In genomic region chr9:90894956-90895687, GRCh38 we compare ENCODE assay signal across 10 cellular contexts.
DNase-seq lines count a peak whose midpoint lies in the region; ATAC-seq and TF ChIP-seq lines count a peak whose summit lies in the region.
"Had no signal": no experiment of that assay in that cellular context is flagged by ENCODE, and none has a peak within 500 bp of the region (broad histone marks: within the 10 kb centered on the region; RNA-seq: fewer than 3 reads in every experiment).

No MANE protein-coding gene starts in this region.

- CTCF ChIA-PET in IMR-90 (lab: Yijun Ruan, JAX): no interaction called here

- no peak overlapping the region for H2AK9ac ChIP-seq in IMR-90 (replicated peaks; ENCODE audit: low read depth, low read length, poor library complexity)

- POLR2A ChIA-PET in IMR-90 (lab: Charles Lee; ENCODE audit: unreplicated experiment): interaction anchor here (0.5 kb wide), 1 partner anchor 843 kb away, joined by 5 read pairs; no protein-coding TSS in a partner anchor

- TF ChIP-seq POLR2A in IMR-90 (IDR thresholded peaks at IDR 0.05; ENCODE audit: low read depth, low read length) (no peak), gastroesophageal sphincter (IDR thresholded peaks at IDR 0.05) (no peak)

- H2AFZ ChIP-seq in IMR-90 (replicated peaks; ENCODE audit: low read length, poor library complexity): no peak overlapping the region

- H3K4ac ChIP-seq in IMR-90 (ENCODE audit: low read depth, low read length): no peak overlapping the region

- H3K4me1 Mint-ChIP-seq in nephron progenitor cell: peaks cover 37% of the 10 kb centered on the region

- no peak overlapping the region for H2BK5ac ChIP-seq in IMR-90 (ENCODE audit: low read depth, low read length, poor library complexity, severe bottlenecking)

- H2BK20ac ChIP-seq in IMR-90 (ENCODE audit: low read depth, low read length): no peak overlapping the region

- H3K9me3 Mint-ChIP-seq in nephron progenitor cell: no peaks in the 10 kb centered on the region
- H3K9me3 Mint-ChIP-seq: activated naive CD4-positive, alpha-beta T cell treated with anti-CD3 and anti-CD28 coated beads, Interleukin-2, amount 50 U/mL, for 72 hours had no signal

- no peak overlapping the region for H2BK120ac ChIP-seq in IMR-90 (ENCODE audit: low read depth, low read length)

- H3K27me3 Mint-ChIP-seq in nephron progenitor cell (ENCODE audit: low read depth, poor library complexity): peaks cover 3% of the 10 kb centered on the region

- intact Hi-C loops in IMR-90 (cut with micrococcal nuclease): no loop called here

- no peak overlapping the region for H4K8ac ChIP-seq in IMR-90 (ENCODE audit: low read depth in 2 of 2, low read length in 2 of 2)

- 82% methylated on average over 11 of the region's 16 CpGs; no CpG with 5 or more reads in 1 of the 2 experiments for WGBS in IMR-90 (ENCODE audit: extremely low coverage in 2 of 2, insufficient read length in 1 of 2), 2 experiments
- 84 to 86% methylated on average over 6 of the region's 16 CpGs for WGBS in gastroesophageal sphincter (ENCODE audit: low coverage in 1 of 2), 2 donors

- peak overlapping the region; percentile 13 for H3K27ac Mint-ChIP-seq in nephron progenitor cell
- H3K27ac Mint-ChIP-seq: activated naive CD4-positive, alpha-beta T cell treated with anti-CD3 and anti-CD28 coated beads, Interleukin-2, amount 50 U/mL, for 72 hours had no signal

- TF ChIP-seq RAD21 in IMR-90 (IDR thresholded peaks at IDR 0.05; ENCODE audit: low read length): peak; percentile 36

- DNase-seq in IMR-90 (no peak), brain microvascular endothelial cell (no peak), nephron progenitor cell (peak; percentile 45), middle frontal gyrus (ENCODE audit: extremely low spot score, low spot score) (no peak), medulla oblongata (ENCODE audit: extremely low spot score) (no peak), HuH-7.5 (ENCODE audit: low spot score) (no peak)

- H3K79me1 ChIP-seq in IMR-90 (ENCODE audit: low read depth in 1 of 2, low read length in 2 of 2): no peaks in the 10 kb centered on the region

- H3K36me3 Mint-ChIP-seq in nephron progenitor cell (ENCODE audit: low read depth): no peaks in the 10 kb centered on the region
- H3K36me3 Mint-ChIP-seq: activated naive CD4-positive, alpha-beta T cell treated with anti-CD3 and anti-CD28 coated beads, Interleukin-2, amount 50 U/mL, for 72 hours had no signal

- no peak overlapping the region for H2AK5ac ChIP-seq in IMR-90 (ENCODE audit: low read depth, low read length)

- no peak overlapping the region for H3K23ac ChIP-seq in IMR-90 (ENCODE audit: low read depth, low read length)

- H4K5ac ChIP-seq in IMR-90 (ENCODE audit: low read depth, low read length): no peak overlapping the region

- no peak overlapping the region for H4K91ac ChIP-seq in IMR-90 (ENCODE audit: insufficient read depth, low read depth, low read length)

- in situ Hi-C loops in IMR-90 (cut with MboI; ENCODE audit: low sequenced_read_pairs): no loop called here
- in situ Hi-C loops in brain microvascular endothelial cell (cut with HindIII; ENCODE audit: low pct_ligation_motif_present, low sequenced_read_pairs): no loop called here

- H3K79me2 ChIP-seq in DOHH2 (ENCODE audit: control insufficient read depth, low read length): no peaks in the 10 kb centered on the region

- H3K4me3 Mint-ChIP-seq in nephron progenitor cell: no peak overlapping the region

- H3K27ac ChIP-seq in DOHH2 (ENCODE audit: low read depth, low read length): no peak overlapping the region
- H3K27ac ChIP-seq in IMR-90 (ENCODE audit: insufficient read depth, low read length): no peak overlapping the region
- no peak overlapping the region for H3K27ac ChIP-seq in brain microvascular endothelial cell
- H3K27ac ChIP-seq in gastroesophageal sphincter: no peak overlapping the region
- H3K27ac ChIP-seq: suprapubic skin had no signal

- 0 out of 2 replicates have a peak, but pooled peaks cover 3% of the 10 kb centered on the region for H4K20me1 ChIP-seq in DOHH2 (ENCODE audit: control insufficient read depth, insufficient read depth, low read depth, low read length)
- no peaks in the 10 kb centered on the region for H4K20me1 ChIP-seq in IMR-90 (ENCODE audit: insufficient read depth, low read length)

- no TSS peak for BruUV-seq in IMR-90 (replicated peaks; lab: Mats Ljungman, UMichigan)

- H3K14ac ChIP-seq in IMR-90 (replicated peaks; ENCODE audit: low read depth, low read length): no peak overlapping the region

- no peak overlapping the region for H3K9ac ChIP-seq in IMR-90 (ENCODE audit: low read depth, low read length)

- no peak overlapping the region for H2BK15ac ChIP-seq in IMR-90 (ENCODE audit: low read depth, low read length)

- H3K27me3 ChIP-seq in DOHH2 (ENCODE audit: control insufficient read depth, low read length) (no peaks in the 10 kb centered on the region), IMR-90 (ENCODE audit: control insufficient read depth, insufficient read depth, low read length) (peaks cover 28% of the 10 kb centered on the region), brain microvascular endothelial cell (replicated peaks) (no peaks in the 10 kb centered on the region), gastroesophageal sphincter (no peaks in the 10 kb centered on the region)
- H3K27me3 ChIP-seq: suprapubic skin had no signal

- peak; percentile 83 for TF ChIP-seq CTCF in DOHH2 (IDR thresholded peaks at IDR 0.05; ENCODE audit: low read depth, low read length, poor library complexity, severe bottlenecking)
- TF ChIP-seq CTCF in IMR-90 (conservative IDR thresholded peaks at IDR 0.05; ENCODE audit: low read depth, low read length): peak; percentile 42
- TF ChIP-seq CTCF in brain microvascular endothelial cell (IDR thresholded peaks at IDR 0.05; ENCODE audit: low read depth, low read length, missing control alignments): peak; percentile 74
- peak; percentile 59 for TF ChIP-seq CTCF in nephron progenitor cell (IDR thresholded peaks at IDR 0.05)
- TF ChIP-seq CTCF in gastroesophageal sphincter (IDR thresholded peaks at IDR 0.05): peak in 1 of 4 experiments; percentile 26

- H3K56ac ChIP-seq in IMR-90 (ENCODE audit: extremely low read depth, insufficient read depth, low read length): no peak overlapping the region

- H3K9me3 ChIP-seq in DOHH2 (ENCODE audit: control insufficient read depth, insufficient read depth, low read length): no peaks in the 10 kb centered on the region
- no peaks in the 10 kb centered on the region for H3K9me3 ChIP-seq in IMR-90 (ENCODE audit: control insufficient read depth, insufficient read depth, low read length)
- no peaks in the 10 kb centered on the region for H3K9me3 ChIP-seq in gastroesophageal sphincter
- H3K9me3 ChIP-seq: suprapubic skin had no signal

- TF ChIP-seq EP300 in gastroesophageal sphincter (IDR thresholded peaks at IDR 0.05): no peak

- H3K4me3 ChIP-seq in DOHH2 (ENCODE audit: low read length): no peak overlapping the region
- H3K4me3 ChIP-seq in IMR-90 (ENCODE audit: insufficient read depth, low read depth, low read length): no peak overlapping the region
- no peak overlapping the region for H3K4me3 ChIP-seq in brain microvascular endothelial cell (ENCODE audit: low read depth, low read length)
- H3K4me3 ChIP-seq in gastroesophageal sphincter: no peak overlapping the region
- H3K4me3 ChIP-seq: suprapubic skin had no signal

- dilution Hi-C loops in IMR-90 (cut with HindIII; ENCODE audit: low sequenced_read_pairs, unreplicated experiment): no loop called here

- peaks cover 88% of the 10 kb centered on the region for H3K36me3 ChIP-seq in DOHH2 (ENCODE audit: control insufficient read depth, low read length)
- no peaks in the 10 kb centered on the region for H3K36me3 ChIP-seq in IMR-90 (ENCODE audit: control insufficient read depth, insufficient read depth, low read length)
- H3K36me3 ChIP-seq in brain microvascular endothelial cell (replicated peaks): no peaks in the 10 kb centered on the region
- H3K36me3 ChIP-seq in gastroesophageal sphincter: peaks cover 0 to 6% of the 10 kb centered on the region in 2 donors

- no peak overlapping the region for H3K18ac ChIP-seq in IMR-90 (ENCODE audit: low read depth, low read length)

- no peak overlapping the region for H3K4me2 ChIP-seq in DOHH2 (ENCODE audit: low read length)
- no peak overlapping the region for H3K4me2 ChIP-seq in IMR-90 (ENCODE audit: low read depth, low read length)

- H3F3A ChIP-seq in DOHH2 (ENCODE audit: control insufficient read depth, insufficient read depth): no peaks in the 10 kb centered on the region

- H3K4me1 ChIP-seq in DOHH2 (ENCODE audit: control insufficient read depth, low read length) (no peaks in the 10 kb centered on the region), IMR-90 (ENCODE audit: control insufficient read depth, insufficient read depth, low read length) (no peaks in the 10 kb centered on the region), gastroesophageal sphincter (no peaks in the 10 kb centered on the region)

- no peaks in the 10 kb centered on the region for H3K9me2 ChIP-seq in DOHH2 (replicated peaks; ENCODE audit: control insufficient read depth, low read length)

- H3K9me1 ChIP-seq in IMR-90 (ENCODE audit: insufficient read depth, low read length): 0 out of 2 replicates have a peak, but pooled peaks cover 3% of the 10 kb centered on the region

- ATAC-seq in IMR-90 (ENCODE audit: low read depth) (no peak), gastroesophageal sphincter (no peak)
- ATAC-seq: activated naive CD4-positive, alpha-beta T cell treated with anti-CD3 and anti-CD28 coated beads, Interleukin-2, amount 50 U/mL, for 72 hours had no signal

TF ChIP-seq in IMR-90, 13 proteins besides CTCF, POLR2A, EP300 and RAD21:
- peak; percentile 28; the same call in 1 of the 2 replicates for TF ChIP-seq SMC3 (IDR thresholded peaks at IDR 0.05; ENCODE audit: low read depth, low read length)
- TF ChIP-seq CHD1 (IDR thresholded peaks at IDR 0.05; ENCODE audit: low read depth, low read length): no peak
- TF ChIP-seq MAFK (IDR thresholded peaks at IDR 0.05; ENCODE audit: low read depth, low read length): peak; percentile 22; the same call in 1 of the 2 replicates
